9 cellular contexts compared by ENCODE assay signal in genomic region chr2:95022309-95023221, GRCh38. TPM values are rescaled to one million over a fixed set of nuclear protein-coding genes. Genes with fewer than 3 reads are reported as not detected.
DNase-seq lines count a peak whose midpoint lies in the region; TF ChIP-seq lines count a peak whose summit lies in the region.
"Had no signal": no experiment of that assay in that cellular context is flagged by ENCODE, and none has a peak within 500 bp of the region (broad histone marks: within the 10 kb centered on the region; RNA-seq: fewer than 3 reads in every experiment).

No MANE protein-coding gene starts in this region.

- H3K4me3 ChIP-seq in GM06990 (replicated peaks; ENCODE audit: low read depth, low read length) (no peak overlapping the region), uterus (no peak overlapping the region)

- H3K9me3 Mint-ChIP-seq in progenitor cell of endocrine pancreas (ENCODE audit: low read depth): no peaks in the 10 kb centered on the region

- peaks cover 67% of the 10 kb centered on the region for H3K27me3 Mint-ChIP-seq in progenitor cell of endocrine pancreas

- TF ChIP-seq CTCF in GM06990 (IDR thresholded peaks at IDR 0.05; ENCODE audit: insufficient read depth, low read length, poor library complexity, severe bottlenecking) (peak; percentile 95), LNCAP (IDR thresholded peaks at IDR 0.05) (peak; percentile 94), progenitor cell of endocrine pancreas (IDR thresholded peaks at IDR 0.05; ENCODE audit: unreplicated experiment) (peak; percentile 86), uterus (IDR thresholded peaks at IDR 0.05) (peak; percentile 35 to 50 (median 38))

- no peaks in the 10 kb centered on the region for H3K27me3 ChIP-seq in GM06990 (replicated peaks; ENCODE audit: control insufficient read depth, insufficient read depth, low read length)
- H3K27me3 ChIP-seq in uterus: peaks cover 0 to 16% of the 10 kb centered on the region in 2 donors

- intact Hi-C loops in uterus (cut with DNase I; ENCODE audit: low total_unique reads): no loop called here

- H3K4me3 Mint-ChIP-seq in progenitor cell of endocrine pancreas (ENCODE audit: low read depth): no peak overlapping the region

- H3K36me3 ChIP-seq in GM06990 (ENCODE audit: control insufficient read depth, insufficient read depth, low read length): no peaks in the 10 kb centered on the region
- no peaks in the 10 kb centered on the region for H3K36me3 ChIP-seq in uterus

- H3K9me3 ChIP-seq in uterus: no peaks in the 10 kb centered on the region

- TF ChIP-seq POLR2A in uterus (IDR thresholded peaks at IDR 0.05): no peak

- H3K4me1 Mint-ChIP-seq in progenitor cell of endocrine pancreas (ENCODE audit: low read depth): peaks cover 15% of the 10 kb centered on the region

- peaks cover 0 to 4% of the 10 kb centered on the region in 2 donors for H3K4me1 ChIP-seq in uterus

- DNase-seq in GM06990 (ENCODE audit: extremely low read depth, insufficient read length) (peak; percentile 84), H4 (ENCODE audit: low spot score) (peak; percentile 44), SIG-M5 treated with dmso at 0.1 percent for 504 hours (lab: John Stamatoyannopoulos, UW; ENCODE audit: unreplicated experiment) (peak; percentile 71), activated gamma-delta T cell treated with Interleukin-2 at 50 U/mL for 16 hours (peak; percentile 83), germinal center (ENCODE audit: low spot score) (peak; percentile 68), progenitor cell of endocrine pancreas (ENCODE audit: low spot score, unreplicated experiment) (peak; percentile 78), uterus (peak in 1 of 2 donors; percentile 19)

- no peak overlapping the region for H3K27ac Mint-ChIP-seq in progenitor cell of endocrine pancreas

- H3K36me3 Mint-ChIP-seq in progenitor cell of endocrine pancreas (ENCODE audit: insufficient read depth): no peaks in the 10 kb centered on the region

- no peak overlapping the region for H3K27ac ChIP-seq in uterus

RNA-seq across cellular contexts. Expression of gene MAL, which starts 2.9 kb away (rescaled TPM):
- total RNA-seq in H4 (2014; rRNA removed; shearing (Covaris generic)): not detected in 2 replicates
- total RNA-seq in progenitor cell of endocrine pancreas (not detected in 2 replicates), uterus (1 to 10 TPM in 2 of 4 donors, under 1 TPM in 1, not detected in 1; 0.29 to 1.7 (median 1.6) TPM)
- total RNA-seq: subcutaneous adipose tissue had no signal

Comparison
In these comparisons a context has a peak if more than half of its experiments do, and no peak if none do; other contexts are left out.
1. CTCF ChIP-seq: peak in every context shown above with its lines; median percentile 95 in GM06990; 94 in LNCAP; 86 in progenitor cell of endocrine pancreas; 38 in uterus.